ENCODE assay signal across 1 cellular context in genomic region chr5:179606910-179607448, GRCh38.
TF ChIP-seq lines count a peak whose summit lies in the region.

No MANE protein-coding gene starts in this region.

TF ChIP-seq in HepG2, 621 proteins besides CTCF, POLR2A, EP300 and RAD21:
- TF ChIP-seq REPIN1 (CRISPR knock-in tag; IDR thresholded peaks at IDR 0.05; ENCODE audit: borderline replicate concordance, low read depth) (0 out of 2 replicates have a peak, but pooled peaks have one; percentile 19), E2F5 (CRISPR knock-in tag; conservative IDR thresholded peaks at IDR 0.05) (no peak), AGO2 (optimal IDR thresholded peaks at IDR 0.05; ENCODE audit: low read depth, low read length) (peak; percentile 97), SIN3B (IDR thresholded peaks at IDR 0.05; ENCODE audit: low read length) (no peak), ZFP41 (CRISPR knock-in tag; IDR thresholded peaks at IDR 0.05; ENCODE audit: borderline replicate concordance) (no peak)
TF ChIP-seq in HepG2: peak in this region for 2.
